In the genomic region with DNA sequence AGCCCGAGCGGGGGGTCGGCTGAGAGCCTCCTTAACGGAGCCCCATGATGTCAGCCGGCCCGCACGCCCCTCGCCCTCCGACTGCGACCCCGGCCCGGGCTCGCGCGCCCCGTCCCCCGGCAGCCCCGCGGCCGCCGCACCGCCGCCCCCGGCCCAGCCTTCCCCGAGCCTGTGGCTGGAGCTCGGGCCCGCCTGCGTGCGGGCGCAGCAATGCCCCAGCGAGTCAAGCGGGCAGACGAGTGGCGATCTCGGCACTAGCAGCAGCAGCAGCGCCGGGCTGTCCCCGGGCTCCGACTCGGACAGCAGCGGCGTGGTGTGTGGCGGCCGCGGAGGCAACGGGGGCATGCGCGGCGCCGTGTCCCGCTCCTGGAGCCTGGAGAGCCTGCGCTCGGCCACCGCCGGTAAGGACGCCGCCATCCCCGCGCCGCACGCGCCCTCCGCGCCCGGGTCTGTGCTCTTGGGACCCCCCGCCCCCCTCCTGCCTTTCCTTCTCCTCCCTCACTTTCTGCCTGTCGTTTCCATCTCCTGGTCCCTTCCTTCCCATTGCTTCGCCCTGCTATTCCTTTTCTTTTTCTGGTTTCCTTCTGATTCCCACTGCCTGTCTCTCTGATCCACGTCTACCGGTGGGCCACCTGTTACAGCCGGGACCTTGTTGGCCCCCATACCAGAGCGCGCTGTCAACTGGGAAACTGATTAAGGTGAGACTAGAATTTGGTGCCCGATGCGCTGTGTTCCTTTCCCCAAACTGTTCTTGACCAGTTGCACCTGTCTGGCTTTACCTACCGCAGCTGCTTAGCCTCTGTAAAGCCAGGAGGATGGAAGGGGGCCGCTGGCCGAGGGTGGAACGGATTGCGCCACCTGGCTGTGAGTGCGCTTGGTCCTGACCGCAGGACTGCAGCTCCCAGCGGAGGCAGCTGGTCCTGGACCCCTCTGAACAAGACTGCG, we compare ENCODE assay signal across 9 cellular contexts.
DNase-seq lines count a peak whose midpoint lies in the region; ATAC-seq and TF ChIP-seq lines count a peak whose summit lies in the region.
"Had no signal": no experiment of that assay in that cellular context is flagged by ENCODE, and none has a peak within 500 bp of the region (broad histone marks: within the 10 kb centered on the region; RNA-seq: fewer than 3 reads in every experiment).

No MANE protein-coding gene starts in this region.

- peak overlapping the region; percentile 35 for H3K4me3 ChIP-seq in retinal pigment epithelial cell (ENCODE audit: low read length)
- H3K4me3 ChIP-seq: SJSA1 had no signal

- peak; percentile 8 for ATAC-seq in esophagus mucosa
- ATAC-seq in GM19452 (IDR thresholded peaks at IDR 0.05; ENCODE audit: unreplicated experiment) = no peak

- DNase-seq in NCI-H82 (lab: John Stamatoyannopoulos, UW) = peak; percentile 36
- DNase-seq in NCI-H82 treated with DMSO at 0.1 percent for 48 hours (lab: John Stamatoyannopoulos, UW; ENCODE audit: unreplicated experiment) = no peak
- DNase-seq in NCI-H526 treated with DMSO at 0.1 percent for 48 hours (lab: John Stamatoyannopoulos, UW) = peak; percentile 73
- DNase-seq in retinal pigment epithelial cell (ENCODE audit: low read depth) = peak; percentile 30
- DNase-seq in NCI-H2171 (lab: John Stamatoyannopoulos, UW) = no peak
- DNase-seq in NCI-H2171 treated with DMSO at 0.1 percent for 48 hours (lab: John Stamatoyannopoulos, UW) = no peak

- peak; percentile 76 for TF ChIP-seq CTCF in retinal pigment epithelial cell (conservative IDR thresholded peaks at IDR 0.05; ENCODE audit: low read depth, low read length)

Comparison
In these comparisons a context has a peak if more than half of its experiments do, and no peak if none do; other contexts are left out.
1. DNase-seq: peak in NCI-H82 (single experiment), NCI-H526 treated with DMSO at 0.1 percent for 48 hours (single experiment) and retinal pigment epithelial cell (single experiment); none in NCI-H82 treated with DMSO at 0.1 percent for 48 hours (single experiment), NCI-H2171 (single experiment) and NCI-H2171 treated with DMSO at 0.1 percent for 48 hours (single experiment).